ENCODE assay signal across 10 cellular contexts in the genomic region with DNA sequence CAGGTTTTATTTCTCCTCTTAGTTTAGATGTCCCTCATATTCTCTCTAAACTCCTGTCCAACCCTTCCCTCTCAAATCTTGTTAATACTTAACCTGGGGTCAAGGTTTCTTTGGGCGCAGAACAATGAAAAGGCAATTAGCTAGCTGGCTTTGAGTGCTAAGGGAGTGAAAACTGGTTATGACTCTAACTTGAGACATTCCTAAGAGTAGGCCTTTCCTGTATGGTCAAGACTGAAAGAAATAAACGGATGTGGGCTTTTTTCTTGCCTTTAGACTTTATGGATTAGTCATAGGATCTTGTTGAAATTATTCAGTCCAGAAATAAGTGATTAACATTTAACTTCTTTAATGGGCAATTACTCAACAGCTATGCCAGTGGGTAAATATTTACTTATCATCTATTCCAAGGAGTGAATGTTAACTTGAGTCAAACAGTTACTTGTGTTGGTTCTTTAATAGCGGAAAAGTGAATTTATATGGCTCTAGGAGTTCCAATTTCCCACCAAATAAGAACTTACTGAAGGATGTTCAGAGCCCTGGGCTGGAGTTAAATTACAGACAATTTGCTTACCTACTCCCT.
DNase-seq lines count a peak whose midpoint lies in the region; ATAC-seq and TF ChIP-seq lines count a peak whose summit lies in the region.
"Had no signal": no experiment of that assay in that cellular context is flagged by ENCODE, and none has a peak within 500 bp of the region (broad histone marks: within the 10 kb centered on the region; RNA-seq: fewer than 3 reads in every experiment).

No MANE protein-coding gene starts in this region.

- H3K4me3 Mint-ChIP-seq in activated naive CD8-positive, alpha-beta T cell treated with anti-CD3 and anti-CD28 coated beads, Interleukin-2, amount 50 U/mL, for 24 hours = no peak overlapping the region

- H3K27ac Mint-ChIP-seq in activated naive CD8-positive, alpha-beta T cell treated with anti-CD3 and anti-CD28 coated beads, Interleukin-2, amount 50 U/mL, for 24 hours = no peak overlapping the region

- H3K4me3 ChIP-seq in dorsolateral prefrontal cortex = no peak overlapping the region
- H3K4me3 ChIP-seq: SK-N-MC had no signal

- peaks cover 0 to 80% (median 25%) of the 10 kb centered on the region in 45 donors for H3K27me3 ChIP-seq in dorsolateral prefrontal cortex

- no peaks in the 10 kb centered on the region for H3K9me3 Mint-ChIP-seq in activated naive CD8-positive, alpha-beta T cell treated with anti-CD3 and anti-CD28 coated beads, Interleukin-2, amount 50 U/mL, for 24 hours

- ATAC-seq in GM21423 (IDR thresholded peaks at IDR 0.05; ENCODE audit: unreplicated experiment) (peak; percentile 66), HG03045 (IDR thresholded peaks at IDR 0.05; ENCODE audit: unreplicated experiment) (no peak)
- ATAC-seq in activated naive CD8-positive, alpha-beta T cell treated with anti-CD3 and anti-CD28 coated beads, Interleukin-2, amount 50 U/mL, for 24 hours = no peak

- peaks cover 14% of the 10 kb centered on the region for H3K4me1 Mint-ChIP-seq in activated naive CD8-positive, alpha-beta T cell treated with anti-CD3 and anti-CD28 coated beads, Interleukin-2, amount 50 U/mL, for 24 hours

- H3K27me3 Mint-ChIP-seq in activated naive CD8-positive, alpha-beta T cell treated with anti-CD3 and anti-CD28 coated beads, Interleukin-2, amount 50 U/mL, for 24 hours = peaks cover 8% of the 10 kb centered on the region

- H3K27ac ChIP-seq in 22Rv1 (peak overlapping the region; percentile 18; the same call in 1 of the 2 replicates), dorsolateral prefrontal cortex (no peak overlapping the region)
- H3K27ac ChIP-seq: SK-N-MC had no signal

- H3K36me3 Mint-ChIP-seq in activated naive CD8-positive, alpha-beta T cell treated with anti-CD3 and anti-CD28 coated beads, Interleukin-2, amount 50 U/mL, for 24 hours (ENCODE audit: low read depth) = no peaks in the 10 kb centered on the region

- intact Hi-C loops in dorsolateral prefrontal cortex (cut with DNase I) = no loop called here

- TF ChIP-seq CTCF in 22Rv1 (IDR thresholded peaks at IDR 0.05) (no peak), dorsolateral prefrontal cortex (IDR thresholded peaks at IDR 0.05 in 54 of 56, conservative IDR thresholded peaks at IDR 0.05 in 2 of 56; ENCODE audit: low read depth in 1 of 56, partially characterized antibody in 56 of 56) (no peak)

- peak; percentile 85 for DNase-seq in HT1080 (ENCODE audit: low read depth)
- peak; percentile 41 for DNase-seq in fibroblast of peridontal ligament (ENCODE audit: extremely low read depth)
- DNase-seq in GDM1 (lab: John Stamatoyannopoulos, UW) = no peak
- DNase-seq in activated naive CD8-positive, alpha-beta T cell treated with anti-CD3 and anti-CD28 coated beads, Interleukin-2, amount 50 U/mL, for 24 hours = no peak
- no peak for DNase-seq in dorsolateral prefrontal cortex
- DNase-seq: NCI-H187 had no signal

Comparison
In these comparisons a context has a peak if more than half of its experiments do, and no peak if none do; other contexts are left out.
1. DNase-seq: peak in HT1080 (single experiment) and fibroblast of peridontal ligament (single experiment); none in GDM1 (single experiment), activated naive CD8-positive, alpha-beta T cell treated with anti-CD3 and anti-CD28 coated beads, Interleukin-2, amount 50 U/mL, for 24 hours (single experiment) and dorsolateral prefrontal cortex (0 of 10).